In genomic region chr10:125710267-125710563, GRCh38 we compare ENCODE assay signal across 34 cellular contexts. TPM values are rescaled to one million over a fixed set of nuclear protein-coding genes. Genes with fewer than 3 reads are reported as not detected.
A peak's percentile ranks its signal among the peaks of the same experiment; 100 is the strongest.
DNase-seq lines count a peak whose midpoint lies in the region; ATAC-seq, FAIRE-seq and TF ChIP-seq lines count a peak whose summit lies in the region.
"Had no signal": no experiment of that assay in that cellular context is flagged by ENCODE, and none has a peak within 500 bp of the region (broad histone marks: within the 10 kb centered on the region; RNA-seq: fewer than 3 reads in every experiment).

No MANE protein-coding gene starts in this region.

- no TSS peak for BruUV-seq in HepG2 (replicated peaks; lab: Mats Ljungman, UMichigan)

- no peaks in the 10 kb centered on the region for H3K36me3 ChIP-seq in right lobe of liver
- H3K36me3 ChIP-seq in HepG2 (replicated peaks in 1 of 2; ENCODE audit: control insufficient read depth in 1 of 2, insufficient read depth in 2 of 2, low read length in 2 of 2): no peaks in the 10 kb centered on the region
- no peaks in the 10 kb centered on the region for H3K36me3 ChIP-seq in MM.1S (replicated peaks; ENCODE audit: insufficient read depth, low read length)
- no peaks in the 10 kb centered on the region; the same call in 1 of the 2 replicates for H3K36me3 ChIP-seq in GM23338 (ENCODE audit: insufficient read depth)

- H3K9ac ChIP-seq in HepG2 (ENCODE audit: insufficient read depth, low read depth, low read length) (no peak overlapping the region), MM.1S (ENCODE audit: low read length) (no peak overlapping the region)

- H3K27ac Mint-ChIP-seq in mesothelial cell of epicardium: peak overlapping the region; percentile 48
- H3K27ac Mint-ChIP-seq in GM23338: no peak overlapping the region
- H3K27ac Mint-ChIP-seq: activated CD4-positive, alpha-beta memory T cell treated with anti-CD3 and anti-CD28 coated beads, Interleukin-2, amount 10 ng/mL, durations not matched to agents 7 days and 5 days; activated naive CD4-positive, alpha-beta T cell treated with anti-CD3 and anti-CD28 coated beads for 36 hours; CD4-positive, alpha-beta memory T cell; natural killer cell; T-helper 17 cell had no signal

- H4K20me1 ChIP-seq in HepG2 (ENCODE audit: insufficient read depth, low read length) (no peaks in the 10 kb centered on the region), MM.1S (ENCODE audit: insufficient read depth, low read length) (no peaks in the 10 kb centered on the region), GM23338 (replicated peaks; ENCODE audit: insufficient read depth) (no peaks in the 10 kb centered on the region)

- H3F3A ChIP-seq in MM.1S (ENCODE audit: insufficient read depth, low read length) (no peaks in the 10 kb centered on the region), GM23338 (replicated peaks; ENCODE audit: low read depth) (no peaks in the 10 kb centered on the region)

- in situ Hi-C loops in HepG2 (cut with HindIII; ENCODE audit: extremely low pct_ligation_motif_present, low pct_unique_long_range_greater_than_20kb): no loop called here

- no peak for TF ChIP-seq EP300 in HepG2 (IDR thresholded peaks at IDR 0.05; ENCODE audit: low read depth in 2 of 2, low read length in 2 of 2)
- no peak for TF ChIP-seq EP300 in HepG2 (CRISPR knock-in tag; IDR thresholded peaks at IDR 0.05; ENCODE audit: borderline replicate concordance)

- H3K4me2 ChIP-seq in HepG2 (ENCODE audit: low read depth, low read length) (no peak overlapping the region), MM.1S (ENCODE audit: low read depth, low read length) (no peak overlapping the region), GM23338 (no peak overlapping the region)
- H3K4me2 ChIP-seq: PC-9 had no signal

- peak in 3 of 4 donors; percentile 34 to 51 (median 36) for ATAC-seq in right lobe of liver
- no peak for ATAC-seq in HepG2
- ATAC-seq in left ventricle myocardium superior: peak; percentile 46
- ATAC-seq in GM19467 (IDR thresholded peaks at IDR 0.05; ENCODE audit: unreplicated experiment): no peak
- ATAC-seq in GM23338: no peak
- ATAC-seq: HCT116, T-helper 17 cell had no signal

- H3K9me3 Mint-ChIP-seq in mesothelial cell of epicardium: peaks cover 8% of the 10 kb centered on the region
- peaks cover 6% of the 10 kb centered on the region; the same call in 2 of the 3 replicates for H3K9me3 Mint-ChIP-seq in GM23338
- H3K9me3 Mint-ChIP-seq: activated CD4-positive, alpha-beta memory T cell treated with anti-CD3 and anti-CD28 coated beads, Interleukin-2, amount 10 ng/mL, durations not matched to agents 7 days and 5 days had no signal

- TF ChIP-seq CTCF in right lobe of liver (IDR thresholded peaks at IDR 0.05) (no peak), HepG2 (CRISPR knock-in tag; IDR thresholded peaks at IDR 0.05) (no peak), mesothelial cell of epicardium (IDR thresholded peaks at IDR 0.05; ENCODE audit: unreplicated experiment) (no peak), MM.1S (IDR thresholded peaks at IDR 0.05; ENCODE audit: low read length) (no peak), GM23338 (conservative IDR thresholded peaks at IDR 0.05; ENCODE audit: low read depth in 2 of 2) (no peak)

- no peak overlapping the region for H2AFZ ChIP-seq in HepG2 (ENCODE audit: low read length)
- H2AFZ ChIP-seq in MM.1S (ENCODE audit: low read length): no peak overlapping the region
- H2AFZ ChIP-seq in GM23338: no peak overlapping the region
- H2AFZ ChIP-seq: PC-9 had no signal

- 63% methylated on average over 4 of the region's 6 CpGs for WGBS in right lobe of liver (ENCODE audit: insufficient coverage, low coverage, low lambda C conversion rate, missing lambda C conversion rate)
- 64% methylated on average over 6 of the region's 6 CpGs for WGBS in HepG2 (ENCODE audit: low lambda C conversion rate)

- H3K36me3 Mint-ChIP-seq in mesothelial cell of epicardium (peaks cover 4% of the 10 kb centered on the region), GM23338 (ENCODE audit: low read depth) (no peaks in the 10 kb centered on the region)
- H3K36me3 Mint-ChIP-seq: brain had no signal

- intact Hi-C loops in right lobe of liver (cut with DNase I): no loop called here
- intact Hi-C loops in HepG2 (cut with micrococcal nuclease; ENCODE audit: unreplicated experiment): no loop called here
- intact Hi-C loops in left ventricle myocardium superior (cut with micrococcal nuclease): no loop called here

- no peaks in the 10 kb centered on the region for H3K9me2 ChIP-seq in MM.1S (replicated peaks; ENCODE audit: insufficient read depth, low read length)
- H3K9me2 ChIP-seq in GM23338 (ENCODE audit: insufficient read depth): peaks cover 7% of the 10 kb centered on the region; the same call in 1 of the 2 replicates

- no peaks in the 10 kb centered on the region for H3K79me2 ChIP-seq in HepG2 (ENCODE audit: insufficient read depth, low read length)
- H3K79me2 ChIP-seq in MM.1S (ENCODE audit: low read length): no peaks in the 10 kb centered on the region
- H3K79me2 ChIP-seq in GM23338 (replicated peaks; ENCODE audit: insufficient read depth): no peaks in the 10 kb centered on the region

- H3K27me3 ChIP-seq in right lobe of liver: no peaks in the 10 kb centered on the region
- H3K27me3 ChIP-seq in HepG2 (ENCODE audit: control insufficient read depth in 1 of 2, insufficient read depth in 2 of 2, low read length in 2 of 2): no peaks in the 10 kb centered on the region; a peak in 2 of 5 replicates
- no peaks in the 10 kb centered on the region for H3K27me3 ChIP-seq in MM.1S (replicated peaks; ENCODE audit: insufficient read depth, low read length)
- H3K27me3 ChIP-seq in GM23338 (ENCODE audit: insufficient read depth): no peaks in the 10 kb centered on the region

- H3K4me3 ChIP-seq in right lobe of liver (no peak overlapping the region), HepG2 (replicated peaks in 1 of 3; ENCODE audit: insufficient read depth in 1 of 3, low read depth in 2 of 3, low read length in 3 of 3) (no peak overlapping the region), MM.1S (ENCODE audit: low read length) (no peak overlapping the region), GM23338 (no peak overlapping the region)
- H3K4me3 ChIP-seq: PC-9 had no signal

- H3K27me3 Mint-ChIP-seq in mesothelial cell of epicardium (ENCODE audit: low read depth): no peaks in the 10 kb centered on the region
- peaks cover 5% of the 10 kb centered on the region for H3K27me3 Mint-ChIP-seq in GM23338 (ENCODE audit: insufficient read depth, low read depth, poor library complexity)
- H3K27me3 Mint-ChIP-seq: T-helper 17 cell had no signal

- H3K9me3 ChIP-seq in right lobe of liver (no peaks in the 10 kb centered on the region), HepG2 (ENCODE audit: low read length) (no peaks in the 10 kb centered on the region), MM.1S (replicated peaks; ENCODE audit: insufficient read depth, low read length) (no peaks in the 10 kb centered on the region)

- CTCF ChIA-PET in HepG2 (lab: Yijun Ruan, JAX; ENCODE audit: low intra/inter-chr PET ratio, low total read pairs): no interaction called here

- H3K27ac ChIP-seq in right lobe of liver: peak overlapping the region in 1 of 3 donors; percentile 39
- no peak overlapping the region for H3K27ac ChIP-seq in HepG2 (ENCODE audit: extremely low read length, insufficient read depth, low read length)
- H3K27ac ChIP-seq in MM.1S (ENCODE audit: low read length): no peak overlapping the region
- H3K27ac ChIP-seq in GM23338 (ENCODE audit: low read depth): no peak overlapping the region
- H3K27ac ChIP-seq: PC-9 had no signal

- POLR2A ChIA-PET in HepG2 (lab: Yijun Ruan, JAX): no interaction called here

- H3K4me1 ChIP-seq in right lobe of liver: peaks cover 0 to 4% (median 0%) of the 10 kb centered on the region in 4 donors
- peaks cover 34% of the 10 kb centered on the region for H3K4me1 ChIP-seq in HepG2 (ENCODE audit: insufficient read depth, low read length)
- H3K4me1 ChIP-seq in MM.1S (ENCODE audit: low read length): no peaks in the 10 kb centered on the region
- no peaks in the 10 kb centered on the region; the same call in 1 of the 2 replicates for H3K4me1 ChIP-seq in GM23338 (ENCODE audit: insufficient read depth)

- DNase-seq in right lobe of liver: no peak
- DNase-seq in HepG2 (ENCODE audit: low spot score): no peak
- no peak for DNase-seq in left ventricle myocardium superior
- DNase-seq in mesothelial cell of epicardium (ENCODE audit: low spot score in 2 of 2, unreplicated experiment in 2 of 2): no peak
- DNase-seq in MM.1S: no peak
- no peak for DNase-seq in GM23338 (ENCODE audit: low spot score)
- no peak for DNase-seq in DMS53 treated with DMSO at 0.1 percent for 48 hours (lab: John Stamatoyannopoulos, UW; ENCODE audit: unreplicated experiment)
- DNase-seq: activated CD4-positive, alpha-beta memory T cell treated with anti-CD3 and anti-CD28 coated beads, Interleukin-2, amount 10 ng/mL, durations not matched to agents 7 days and 5 days; activated CD4-positive, alpha-beta T cell treated with anti-CD3 and anti-CD28 coated beads for 1 hour; activated CD8-positive, alpha-beta memory T cell treated with anti-CD3 and anti-CD28 coated beads, Interleukin-2, amount 50 U/mL, for 4 hours; activated naive CD4-positive, alpha-beta T cell treated with anti-CD3 and anti-CD28 coated beads for 36 hours; CD4-positive, alpha-beta memory T cell; Karpas-422; natural killer cell; NCI-H1417; NCI-H2029 treated with DMSO at 0.1 percent for 48 hours; NCI-H2227 treated with DMSO at 0.1 percent for 48 hours; NCI-H526; PC-9; SHP77; small intestine; stimulated activated naive CD4-positive, alpha-beta T cell; T-helper 17 cell had no signal

- no peak overlapping the region for H3K4me3 Mint-ChIP-seq in mesothelial cell of epicardium
- no peak overlapping the region for H3K4me3 Mint-ChIP-seq in GM23338
- H3K4me3 Mint-ChIP-seq: activated CD4-positive, alpha-beta memory T cell treated with anti-CD3 and anti-CD28 coated beads, Interleukin-2, amount 10 ng/mL, durations not matched to agents 7 days and 5 days; activated naive CD4-positive, alpha-beta T cell treated with anti-CD3 and anti-CD28 coated beads for 36 hours; CD4-positive, alpha-beta memory T cell; T-helper 17 cell had no signal

- TF ChIP-seq POLR2A in right lobe of liver (IDR thresholded peaks at IDR 0.05) (no peak), HepG2 (IDR thresholded peaks at IDR 0.05; ENCODE audit: insufficient read depth in 1 of 2, low read depth in 2 of 2, low read length in 2 of 2) (no peak)

- TF ChIP-seq RAD21 in HepG2 (CRISPR knock-in tag; IDR thresholded peaks at IDR 0.05): no peak

- no peak for FAIRE-seq in HepG2 (lab: Jason Lieb, UNC)
- FAIRE-seq: A204.1, GM12891, small intestine, urothelium cell line had no signal

- H3K4me1 Mint-ChIP-seq in mesothelial cell of epicardium: peaks cover 36% of the 10 kb centered on the region
- H3K4me1 Mint-ChIP-seq in GM23338: peaks cover 11% of the 10 kb centered on the region; the same call in 2 of the 3 replicates
- H3K4me1 Mint-ChIP-seq: activated CD4-positive, alpha-beta memory T cell treated with anti-CD3 and anti-CD28 coated beads, Interleukin-2, amount 10 ng/mL, durations not matched to agents 7 days and 5 days; CD4-positive, alpha-beta memory T cell; T-helper 17 cell had no signal

RNA-seq across cellular contexts. Expression of gene EDRF1, which starts 9.3 kb away (rescaled TPM):
- total RNA-seq in right lobe of liver (1 to 10 TPM; 6.5 to 8.5 (median 8.1) TPM), HepG2 (2016; rRNA removed; fragmentation: Illumina TruSeq; extraction: Trizol) (24.9 and 26.7 TPM in 2 replicates), left ventricle myocardium superior (9.9 TPM), mesothelial cell of epicardium (45.9 to 49.7 TPM (median 48.0 TPM) in 3 replicates)
- total RNA-seq in HepG2 (2016; cell fraction: cytosol; rRNA removed; fragmentation: Illumina TruSeq; extraction: Trizol; ENCODE audit: low read depth): 7.3 and 9.3 TPM in 2 replicates
- 24.7 and 27.9 TPM in 2 replicates for total RNA-seq in HepG2 (2016; cell fraction: insoluble cytoplasmic fraction; rRNA removed; fragmentation: Illumina TruSeq; extraction: Trizol)
- 10.1 and 10.9 TPM in 2 replicates for total RNA-seq in HepG2 (2016; cell fraction: membrane; rRNA removed; fragmentation: Illumina TruSeq; extraction: Trizol)
- 45.2 and 49.4 TPM in 2 replicates for total RNA-seq in HepG2 (2016; cell fraction: nucleus; rRNA removed; fragmentation: Illumina TruSeq; extraction: Trizol)
- polyA plus RNA-seq in HepG2 (2011; rRNA removed) (16.5 and 16.9 TPM in 2 replicates), GM23338 (2016; fragmentation: Nextera tagmentation; extraction: Ambion mirVana) (20.1 and 25.0 TPM in 2 replicates)
- polyA plus RNA-seq in HepG2 (2011; cell fraction: cytosol; rRNA removed): 4.9 and 7.5 TPM in 2 replicates
- polyA plus RNA-seq in HepG2 (2011; cell fraction: nucleus; rRNA removed): 31.5 and 33.4 TPM in 2 replicates
- 12.6 and 13.9 TPM in 2 replicates for polyA plus RNA-seq in HepG2 (2012)
- polyA plus RNA-seq in HepG2 (2016; cell fraction: cytosol; fragmentation: Illumina TruSeq; extraction: Trizol; ENCODE audit: low read depth): 1.2 and 1.3 TPM in 2 replicates
- 16.2 and 17.4 TPM in 2 replicates for polyA plus RNA-seq in HepG2 (2016; cell fraction: insoluble cytoplasmic fraction; fragmentation: Illumina TruSeq; extraction: Trizol; ENCODE audit: low read depth)
- 3.0 and 3.9 TPM in 2 replicates for polyA plus RNA-seq in HepG2 (2016; cell fraction: membrane; fragmentation: Illumina TruSeq; extraction: Trizol; ENCODE audit: low read depth)
- 56.0 and 58.3 TPM in 2 replicates for polyA plus RNA-seq in HepG2 (2016; cell fraction: nucleus; fragmentation: Illumina TruSeq; extraction: Trizol; ENCODE audit: insufficient read depth, low read depth)
- polyA minus RNA-seq in HepG2 (2011; rRNA and poly(A)+ RNA removed; ENCODE audit: low replicate concordance): 11.8 and 50.9 TPM in 2 replicates
- polyA minus RNA-seq in HepG2 (2011; cell fraction: cytosol; rRNA and poly(A)+ RNA removed): 8.4 and 10.8 TPM in 2 replicates
- polyA minus RNA-seq in HepG2 (2011; cell fraction: nucleus; rRNA and poly(A)+ RNA removed): 71.3 and 75.0 TPM in 2 replicates
- total RNA-seq in GM23338 (2014; rRNA removed; shearing (Covaris generic)): 44.7 and 48.8 TPM in 2 replicates

RNA-seq across cellular contexts. Expression of gene TEX36, which starts 27.3 kb away (rescaled TPM):
- not detected for total RNA-seq in right lobe of liver
- not detected in 2 replicates for total RNA-seq in HepG2 (2016; rRNA removed; fragmentation: Illumina TruSeq; extraction: Trizol)
- not detected in 2 replicates for total RNA-seq in HepG2 (2016; cell fraction: cytosol; rRNA removed; fragmentation: Illumina TruSeq; extraction: Trizol; ENCODE audit: low read depth)
- total RNA-seq in HepG2 (2016; cell fraction: insoluble cytoplasmic fraction; rRNA removed; fragmentation: Illumina TruSeq; extraction: Trizol): not detected in 2 replicates
- not detected in 2 replicates for total RNA-seq in HepG2 (2016; cell fraction: membrane; rRNA removed; fragmentation: Illumina TruSeq; extraction: Trizol)
- not detected in 2 replicates for total RNA-seq in HepG2 (2016; cell fraction: nucleus; rRNA removed; fragmentation: Illumina TruSeq; extraction: Trizol)
- not detected in 2 replicates for polyA plus RNA-seq in HepG2 (2011; rRNA removed)
- polyA plus RNA-seq in HepG2 (2011; cell fraction: cytosol; rRNA removed): not detected in 2 replicates
- not detected in 2 replicates for polyA plus RNA-seq in HepG2 (2011; cell fraction: nucleus; rRNA removed)
- polyA plus RNA-seq in HepG2 (2012): not detected in 2 replicates
- polyA plus RNA-seq in HepG2 (2016; cell fraction: cytosol; fragmentation: Illumina TruSeq; extraction: Trizol; ENCODE audit: low read depth): not detected in 2 replicates
- polyA plus RNA-seq in HepG2 (2016; cell fraction: insoluble cytoplasmic fraction; fragmentation: Illumina TruSeq; extraction: Trizol; ENCODE audit: low read depth): not detected in 2 replicates
- not detected in 2 replicates for polyA plus RNA-seq in HepG2 (2016; cell fraction: membrane; fragmentation: Illumina TruSeq; extraction: Trizol; ENCODE audit: low read depth)
- not detected in 2 replicates for polyA plus RNA-seq in HepG2 (2016; cell fraction: nucleus; fragmentation: Illumina TruSeq; extraction: Trizol; ENCODE audit: insufficient read depth, low read depth)
- polyA minus RNA-seq in HepG2 (2011; rRNA and poly(A)+ RNA removed; ENCODE audit: low replicate concordance): 1.5 TPM in 1 of 2 replicates, not detected in the other
- polyA minus RNA-seq in HepG2 (2011; cell fraction: cytosol; rRNA and poly(A)+ RNA removed): not detected in 2 replicates
- not detected in 2 replicates for polyA minus RNA-seq in HepG2 (2011; cell fraction: nucleus; rRNA and poly(A)+ RNA removed)
- not detected for total RNA-seq in left ventricle myocardium superior
- total RNA-seq in mesothelial cell of epicardium: not detected in 3 replicates
- not detected in 2 replicates for total RNA-seq in GM23338 (2014; rRNA removed; shearing (Covaris generic))
- polyA plus RNA-seq in GM23338 (2016; fragmentation: Nextera tagmentation; extraction: Ambion mirVana): not detected in 2 replicates
- total RNA-seq: activated CD4-positive, alpha-beta memory T cell treated with anti-CD3 and anti-CD28 coated beads, Interleukin-2, amount 10 ng/mL, durations not matched to agents 7 days and 5 days; activated naive CD4-positive, alpha-beta T cell treated with anti-CD3 and anti-CD28 coated beads for 36 hours; CD4-positive, alpha-beta memory T cell; chondrocyte; liver; mononuclear cell; natural killer cell; osteoblast; T-helper 17 cell had no signal
- polyA plus RNA-seq: CD4-positive, alpha-beta memory T cell; immature natural killer cell; liver; small intestine had no signal

Comparison
In these comparisons a context has a peak if more than half of its experiments do, and no peak if none do; other contexts are left out.
1. ATAC-seq: peak in right lobe of liver (3 of 4) and left ventricle myocardium superior (single experiment); none in HepG2 (single experiment), GM19467 (single experiment) and GM23338 (single experiment).